1 cellular context compared by ENCODE assay signal in the genomic region with DNA sequence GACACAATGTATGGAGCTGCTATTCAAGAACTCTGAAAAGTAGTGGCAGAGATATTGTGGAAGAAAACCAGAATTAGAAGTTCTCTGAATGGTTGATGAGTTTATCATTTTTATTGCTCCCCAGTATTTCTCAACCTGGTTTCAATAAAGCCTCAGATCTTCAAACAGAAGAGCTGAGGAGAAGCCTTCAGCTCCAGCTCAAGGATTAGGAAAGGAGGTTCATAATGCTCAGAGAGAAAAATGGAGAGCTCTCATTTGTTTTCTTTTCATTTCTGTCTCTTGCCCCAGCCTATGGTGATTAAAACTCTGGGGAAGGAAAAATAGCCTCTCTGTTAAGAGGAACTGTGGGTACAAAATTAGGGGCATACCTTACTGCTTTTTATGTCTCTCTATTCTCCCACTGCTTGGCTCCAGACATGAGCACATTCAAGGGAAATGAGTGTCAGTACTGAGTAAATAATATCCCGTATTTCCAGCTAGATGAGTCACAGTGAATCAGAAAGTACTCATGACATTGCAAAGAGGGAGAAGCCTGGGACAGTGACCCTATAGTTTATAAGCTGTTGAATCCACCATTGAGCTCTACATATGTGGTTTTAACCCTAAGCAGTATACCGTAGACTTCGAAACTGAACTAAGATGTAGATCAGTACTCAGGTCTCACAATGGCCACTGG.
TF ChIP-seq lines count a peak whose summit lies in the region.

No MANE protein-coding gene starts in this region.

TF ChIP-seq in HCT116, 20 proteins besides CTCF, POLR2A, EP300 and RAD21 (continued from another document):
- TF ChIP-seq, protein P1, sequence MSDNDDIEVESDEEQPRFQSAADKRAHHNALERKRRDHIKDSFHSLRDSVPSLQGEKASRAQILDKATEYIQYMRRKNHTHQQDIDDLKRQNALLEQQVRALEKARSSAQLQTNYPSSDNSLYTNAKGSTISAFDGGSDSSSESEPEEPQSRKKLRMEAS (IDR thresholded peaks at IDR 0.05): no peak
- no peak for TF ChIP-seq YY1 (IDR thresholded peaks at IDR 0.05; ENCODE audit: extremely low read depth, insufficient replicate concordance, low read depth, low read length)
